ENCODE assay signal across 2 cellular contexts in the genomic region with DNA sequence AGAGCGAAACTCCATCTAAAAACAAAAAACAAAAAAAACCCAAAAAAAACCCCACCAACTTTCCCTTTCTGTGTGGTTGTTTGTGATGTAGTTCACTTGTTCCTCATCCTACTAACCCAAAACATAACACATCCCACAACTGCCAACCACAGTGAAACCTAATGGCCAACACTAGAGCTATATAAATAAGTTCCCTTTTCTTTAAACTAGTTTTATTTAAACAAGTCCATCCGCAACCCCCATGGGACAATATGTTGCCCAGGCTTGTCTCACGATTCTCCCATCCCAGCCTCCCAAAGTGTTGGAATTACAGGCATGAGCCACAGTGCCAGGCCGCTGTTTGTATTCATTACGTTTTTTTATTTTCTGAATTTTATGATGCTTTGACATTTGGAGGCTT.
TF ChIP-seq lines count a peak whose summit lies in the region.

No MANE protein-coding gene starts in this region.

TF ChIP-seq in GM12878, 131 proteins besides CTCF, POLR2A, EP300 and RAD21 (continues in another document):
- TF ChIP-seq RAD51 (IDR thresholded peaks at IDR 0.05) = peak; percentile 22; the same call in 1 of the 2 replicates
- TF ChIP-seq, protein P1, sequence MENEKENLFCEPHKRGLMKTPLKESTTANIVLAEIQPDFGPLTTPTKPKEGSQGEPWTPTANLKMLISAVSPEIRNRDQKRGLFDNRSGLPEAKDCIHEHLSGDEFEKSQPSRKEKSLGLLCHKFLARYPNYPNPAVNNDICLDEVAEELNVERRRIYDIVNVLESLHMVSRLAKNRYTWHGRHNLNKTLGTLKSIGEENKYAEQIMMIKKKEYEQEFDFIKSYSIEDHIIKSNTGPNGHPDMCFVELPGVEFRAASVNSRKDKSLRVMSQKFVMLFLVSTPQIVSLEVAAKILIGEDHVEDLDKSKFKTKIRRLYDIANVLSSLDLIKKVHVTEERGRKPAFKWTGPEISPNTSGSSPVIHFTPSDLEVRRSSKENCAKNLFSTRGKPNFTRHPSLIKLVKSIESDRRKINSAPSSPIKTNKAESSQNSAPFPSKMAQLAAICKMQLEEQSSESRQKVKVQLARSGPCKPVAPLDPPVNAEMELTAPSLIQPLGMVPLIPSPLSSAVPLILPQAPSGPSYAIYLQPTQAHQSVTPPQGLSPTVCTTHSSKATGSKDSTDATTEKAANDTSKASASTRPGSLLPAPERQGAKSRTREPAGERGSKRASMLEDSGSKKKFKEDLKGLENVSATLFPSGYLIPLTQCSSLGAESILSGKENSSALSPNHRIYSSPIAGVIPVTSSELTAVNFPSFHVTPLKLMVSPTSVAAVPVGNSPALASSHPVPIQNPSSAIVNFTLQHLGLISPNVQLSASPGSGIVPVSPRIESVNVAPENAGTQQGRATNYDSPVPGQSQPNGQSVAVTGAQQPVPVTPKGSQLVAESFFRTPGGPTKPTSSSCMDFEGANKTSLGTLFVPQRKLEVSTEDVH (IDR thresholded peaks at IDR 0.05; ENCODE audit: low read depth, partially characterized antibody) = no peak
- TF ChIP-seq IKZF1 (conservative IDR thresholded peaks at IDR 0.05) = peak; percentile 90
- TF ChIP-seq, protein P2, sequence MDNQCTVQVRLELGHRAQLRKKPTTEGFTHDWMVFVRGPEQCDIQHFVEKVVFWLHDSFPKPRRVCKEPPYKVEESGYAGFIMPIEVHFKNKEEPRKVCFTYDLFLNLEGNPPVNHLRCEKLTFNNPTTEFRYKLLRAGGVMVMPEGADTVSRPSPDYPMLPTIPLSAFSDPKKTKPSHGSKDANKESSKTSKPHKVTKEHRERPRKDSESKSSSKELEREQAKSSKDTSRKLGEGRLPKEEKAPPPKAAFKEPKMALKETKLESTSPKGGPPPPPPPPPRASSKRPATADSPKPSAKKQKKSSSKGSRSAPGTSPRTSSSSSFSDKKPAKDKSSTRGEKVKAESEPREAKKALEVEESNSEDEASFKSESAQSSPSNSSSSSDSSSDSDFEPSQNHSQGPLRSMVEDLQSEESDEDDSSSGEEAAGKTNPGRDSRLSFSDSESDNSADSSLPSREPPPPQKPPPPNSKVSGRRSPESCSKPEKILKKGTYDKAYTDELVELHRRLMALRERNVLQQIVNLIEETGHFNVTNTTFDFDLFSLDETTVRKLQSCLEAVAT (IDR thresholded peaks at IDR 0.05) = peak; percentile 69; the same call in 1 of the 2 replicates
- TF ChIP-seq CBX5 (IDR thresholded peaks at IDR 0.05; ENCODE audit: low read depth) = no peak
- no peak for TF ChIP-seq RBBP5 (conservative IDR thresholded peaks at IDR 0.05)
- no peak for TF ChIP-seq PAX8 (IDR thresholded peaks at IDR 0.05)
- TF ChIP-seq TBL1XR1 (IDR thresholded peaks at IDR 0.05; ENCODE audit: low read depth, low read length) = no peak
- TF ChIP-seq NBN (IDR thresholded peaks at IDR 0.05) = peak; percentile 78; the same call in 1 of the 2 replicates
- TF ChIP-seq ZNF24 (IDR thresholded peaks at IDR 0.05) = 0 out of 2 replicates have a peak, but pooled peaks have one; percentile 52
- peak; percentile 51; the same call in 1 of the 2 replicates for TF ChIP-seq MEF2A (IDR thresholded peaks at IDR 0.05; ENCODE audit: insufficient read depth, low read depth, low read length)
- 0 out of 2 replicates have a peak, but pooled peaks have one; percentile 43 for TF ChIP-seq BCL11A (IDR thresholded peaks at IDR 0.05; ENCODE audit: low read depth, low read length)
- peak; percentile 22 to 59; a peak in 1 of 4 replicates for TF ChIP-seq BHLHE40 (IDR thresholded peaks at IDR 0.05; ENCODE audit: borderline replicate concordance in 1 of 2, low read depth in 2 of 2, low read length in 1 of 2)
- TF ChIP-seq, protein P3, sequence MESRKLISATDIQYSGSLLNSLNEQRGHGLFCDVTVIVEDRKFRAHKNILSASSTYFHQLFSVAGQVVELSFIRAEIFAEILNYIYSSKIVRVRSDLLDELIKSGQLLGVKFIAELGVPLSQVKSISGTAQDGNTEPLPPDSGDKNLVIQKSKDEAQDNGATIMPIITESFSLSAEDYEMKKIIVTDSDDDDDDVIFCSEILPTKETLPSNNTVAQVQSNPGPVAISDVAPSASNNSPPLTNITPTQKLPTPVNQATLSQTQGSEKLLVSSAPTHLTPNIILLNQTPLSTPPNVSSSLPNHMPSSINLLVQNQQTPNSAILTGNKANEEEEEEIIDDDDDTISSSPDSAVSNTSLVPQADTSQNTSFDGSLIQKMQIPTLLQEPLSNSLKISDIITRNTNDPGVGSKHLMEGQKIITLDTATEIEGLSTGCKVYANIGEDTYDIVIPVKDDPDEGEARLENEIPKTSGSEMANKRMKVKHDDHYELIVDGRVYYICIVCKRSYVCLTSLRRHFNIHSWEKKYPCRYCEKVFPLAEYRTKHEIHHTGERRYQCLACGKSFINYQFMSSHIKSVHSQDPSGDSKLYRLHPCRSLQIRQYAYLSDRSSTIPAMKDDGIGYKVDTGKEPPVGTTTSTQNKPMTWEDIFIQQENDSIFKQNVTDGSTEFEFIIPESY (IDR thresholded peaks at IDR 0.05) = no peak
- 0 out of 2 replicates have a peak, but pooled peaks have one; percentile 45 for TF ChIP-seq NR2F1 (conservative IDR thresholded peaks at IDR 0.05)
- TF ChIP-seq, protein P4, sequence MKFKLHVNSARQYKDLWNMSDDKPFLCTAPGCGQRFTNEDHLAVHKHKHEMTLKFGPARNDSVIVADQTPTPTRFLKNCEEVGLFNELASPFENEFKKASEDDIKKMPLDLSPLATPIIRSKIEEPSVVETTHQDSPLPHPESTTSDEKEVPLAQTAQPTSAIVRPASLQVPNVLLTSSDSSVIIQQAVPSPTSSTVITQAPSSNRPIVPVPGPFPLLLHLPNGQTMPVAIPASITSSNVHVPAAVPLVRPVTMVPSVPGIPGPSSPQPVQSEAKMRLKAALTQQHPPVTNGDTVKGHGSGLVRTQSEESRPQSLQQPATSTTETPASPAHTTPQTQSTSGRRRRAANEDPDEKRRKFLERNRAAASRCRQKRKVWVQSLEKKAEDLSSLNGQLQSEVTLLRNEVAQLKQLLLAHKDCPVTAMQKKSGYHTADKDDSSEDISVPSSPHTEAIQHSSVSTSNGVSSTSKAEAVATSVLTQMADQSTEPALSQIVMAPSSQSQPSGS (IDR thresholded peaks at IDR 0.05; ENCODE audit: low read length) = peak; percentile 37; the same call in 1 of the 2 replicates
- TF ChIP-seq JUNB (IDR thresholded peaks at IDR 0.05) = 0 out of 2 replicates have a peak, but pooled peaks have one; percentile 40
- 0 out of 2 replicates have a peak, but pooled peaks have one; percentile 59 for TF ChIP-seq GATAD2B (conservative IDR thresholded peaks at IDR 0.05; ENCODE audit: low read depth)
- TF ChIP-seq, protein P5, sequence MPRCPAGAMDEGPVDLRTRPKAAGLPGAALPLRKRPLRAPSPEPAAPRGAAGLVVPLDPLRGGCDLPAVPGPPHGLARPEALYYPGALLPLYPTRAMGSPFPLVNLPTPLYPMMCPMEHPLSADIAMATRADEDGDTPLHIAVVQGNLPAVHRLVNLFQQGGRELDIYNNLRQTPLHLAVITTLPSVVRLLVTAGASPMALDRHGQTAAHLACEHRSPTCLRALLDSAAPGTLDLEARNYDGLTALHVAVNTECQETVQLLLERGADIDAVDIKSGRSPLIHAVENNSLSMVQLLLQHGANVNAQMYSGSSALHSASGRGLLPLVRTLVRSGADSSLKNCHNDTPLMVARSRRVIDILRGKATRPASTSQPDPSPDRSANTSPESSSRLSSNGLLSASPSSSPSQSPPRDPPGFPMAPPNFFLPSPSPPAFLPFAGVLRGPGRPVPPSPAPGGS (IDR thresholded peaks at IDR 0.05; ENCODE audit: borderline replicate concordance, insufficient read depth, low read depth, low read length, poor library complexity, severe bottlenecking) = peak; percentile 70
- TF ChIP-seq MTA2 (IDR thresholded peaks at IDR 0.05; ENCODE audit: low read depth) = peak; percentile 91

TF ChIP-seq in GM12891, 5 proteins besides CTCF, POLR2A, EP300 and RAD21:
- no peak for TF ChIP-seq TAF1 (IDR thresholded peaks at IDR 0.05; ENCODE audit: low read depth, low read length)
- TF ChIP-seq POLR2AphosphoS5 (IDR thresholded peaks at IDR 0.05; ENCODE audit: low read depth, low read length) = no peak
- no peak for TF ChIP-seq POU2F2 (IDR thresholded peaks at IDR 0.05; ENCODE audit: low read depth, low read length)
- TF ChIP-seq SPI1 (IDR thresholded peaks at IDR 0.05; ENCODE audit: low read depth, low read length) = no peak
- TF ChIP-seq PAX5 (IDR thresholded peaks at IDR 0.05; ENCODE audit: insufficient read depth, low read length, severe bottlenecking) = no peak
